ENCODE assay signal across 1 cellular context in genomic region chr17:82424001-82424862, GRCh38.
TF ChIP-seq lines count a peak whose summit lies in the region.

No MANE protein-coding gene starts in this region.

TF ChIP-seq in HepG2, 621 proteins besides CTCF, POLR2A, EP300 and RAD21 (continues in another document):
- TF ChIP-seq, protein P1, sequence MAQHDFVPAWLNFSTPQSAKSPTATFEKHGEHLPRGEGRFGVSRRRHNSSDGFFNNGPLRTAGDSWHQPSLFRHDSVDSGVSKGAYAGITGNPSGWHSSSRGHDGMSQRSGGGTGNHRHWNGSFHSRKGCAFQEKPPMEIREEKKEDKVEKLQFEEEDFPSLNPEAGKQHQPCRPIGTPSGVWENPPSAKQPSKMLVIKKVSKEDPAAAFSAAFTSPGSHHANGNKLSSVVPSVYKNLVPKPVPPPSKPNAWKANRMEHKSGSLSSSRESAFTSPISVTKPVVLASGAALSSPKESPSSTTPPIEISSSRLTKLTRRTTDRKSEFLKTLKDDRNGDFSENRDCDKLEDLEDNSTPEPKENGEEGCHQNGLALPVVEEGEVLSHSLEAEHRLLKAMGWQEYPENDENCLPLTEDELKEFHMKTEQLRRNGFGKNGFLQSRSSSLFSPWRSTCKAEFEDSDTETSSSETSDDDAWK (CRISPR knock-in tag; IDR thresholded peaks at IDR 0.05), result no peak
- TF ChIP-seq HMGA1 (CRISPR knock-in tag; conservative IDR thresholded peaks at IDR 0.05) (no peak), TFAP4 (IDR thresholded peaks at IDR 0.05; ENCODE audit: borderline replicate concordance, low read depth) (no peak), CSRNP1 (CRISPR knock-in tag; IDR thresholded peaks at IDR 0.05) (0 out of 2 replicates have a peak, but pooled peaks have one; percentile 40), TOPORS (CRISPR knock-in tag; IDR thresholded peaks at IDR 0.05) (no peak), NFATC3 (CRISPR knock-in tag; IDR thresholded peaks at IDR 0.05) (peak; percentile 48; the same call in 1 of the 2 replicates), ZBTB44 (CRISPR knock-in tag; IDR thresholded peaks at IDR 0.05) (no peak), KAT7 (CRISPR knock-in tag; IDR thresholded peaks at IDR 0.05; ENCODE audit: borderline replicate concordance) (no peak), CREB1 (IDR thresholded peaks at IDR 0.05) (no peak), CREB1 (CRISPR knock-in tag; IDR thresholded peaks at IDR 0.05) (no peak), THAP7 (CRISPR knock-in tag; IDR thresholded peaks at IDR 0.05) (no peak), PATZ1 (CRISPR knock-in tag; IDR thresholded peaks at IDR 0.05) (no peak), KDM3A (CRISPR knock-in tag; IDR thresholded peaks at IDR 0.05; ENCODE audit: low read depth) (no peak), REPIN1 (CRISPR knock-in tag; IDR thresholded peaks at IDR 0.05; ENCODE audit: borderline replicate concordance, low read depth) (peak; percentile 41; the same call in 1 of the 2 replicates), ZNF274 (CRISPR knock-in tag; IDR thresholded peaks at IDR 0.05) (0 out of 2 replicates have a peak, but pooled peaks have one; percentile 60), SAP130 (CRISPR knock-in tag; IDR thresholded peaks at IDR 0.05; ENCODE audit: low read depth) (no peak), ZNF34 (CRISPR knock-in tag; IDR thresholded peaks at IDR 0.05; ENCODE audit: borderline replicate concordance) (no peak), ZNF24 (IDR thresholded peaks at IDR 0.05) (no peak), ZNF687 (CRISPR knock-in tag; IDR thresholded peaks at IDR 0.05) (peak; percentile 38), HES4 (CRISPR knock-in tag; IDR thresholded peaks at IDR 0.05; ENCODE audit: borderline replicate concordance) (no peak), ZNF883 (CRISPR knock-in tag; IDR thresholded peaks at IDR 0.05; ENCODE audit: not compliant biosample characterization) (peak; percentile 77), RXRA (CRISPR knock-in tag; IDR thresholded peaks at IDR 0.05) (no peak), SKIL (CRISPR knock-in tag; IDR thresholded peaks at IDR 0.05; ENCODE audit: borderline replicate concordance) (peak; percentile 26; the same call in 1 of the 2 replicates), MXD3 (CRISPR knock-in tag; IDR thresholded peaks at IDR 0.05) (0 out of 2 replicates have a peak, but pooled peaks have one; percentile 57), SRSF1 (optimal IDR thresholded peaks at IDR 0.05; ENCODE audit: low read depth, low read length) (peak; percentile 47), ZNF547 (CRISPR knock-in tag; IDR thresholded peaks at IDR 0.05) (peak; percentile 38; the same call in 1 of the 2 replicates)
- TF ChIP-seq, protein P2, sequence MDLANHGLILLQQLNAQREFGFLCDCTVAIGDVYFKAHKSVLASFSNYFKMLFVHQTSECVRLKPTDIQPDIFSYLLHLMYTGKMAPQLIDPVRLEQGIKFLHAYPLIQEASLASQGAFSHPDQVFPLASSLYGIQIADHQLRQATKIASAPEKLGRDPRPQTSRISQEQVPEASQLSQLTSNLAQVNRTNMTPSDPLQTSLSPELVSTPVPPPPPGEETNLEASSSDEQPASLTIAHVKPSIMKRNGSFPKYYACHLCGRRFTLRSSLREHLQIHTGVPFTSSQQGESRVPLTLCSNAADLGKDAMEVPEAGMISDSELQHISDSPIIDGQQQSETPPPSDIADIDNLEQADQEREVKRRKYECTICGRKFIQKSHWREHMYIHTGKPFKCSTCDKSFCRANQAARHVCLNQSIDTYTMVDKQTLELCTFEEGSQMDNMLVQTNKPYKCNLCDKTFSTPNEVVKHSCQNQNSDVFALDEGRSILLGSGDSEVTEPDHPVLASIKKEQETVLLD (CRISPR knock-in tag; IDR thresholded peaks at IDR 0.05; ENCODE audit: low read depth), result peak; percentile 40; the same call in 1 of the 2 replicates
- TF ChIP-seq, protein P3, sequence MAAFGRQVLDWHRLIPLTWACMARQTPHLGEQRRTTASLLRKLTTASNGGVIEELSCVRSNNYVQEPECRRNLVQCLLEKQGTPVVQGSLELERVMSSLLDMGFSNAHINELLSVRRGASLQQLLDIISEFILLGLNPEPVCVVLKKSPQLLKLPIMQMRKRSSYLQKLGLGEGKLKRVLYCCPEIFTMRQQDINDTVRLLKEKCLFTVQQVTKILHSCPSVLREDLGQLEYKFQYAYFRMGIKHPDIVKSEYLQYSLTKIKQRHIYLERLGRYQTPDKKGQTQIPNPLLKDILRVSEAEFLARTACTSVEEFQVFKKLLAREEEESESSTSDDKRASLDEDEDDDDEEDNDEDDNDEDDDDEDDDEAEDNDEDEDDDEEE (CRISPR knock-in tag; IDR thresholded peaks at IDR 0.05), result no peak
- TF ChIP-seq, protein P4, sequence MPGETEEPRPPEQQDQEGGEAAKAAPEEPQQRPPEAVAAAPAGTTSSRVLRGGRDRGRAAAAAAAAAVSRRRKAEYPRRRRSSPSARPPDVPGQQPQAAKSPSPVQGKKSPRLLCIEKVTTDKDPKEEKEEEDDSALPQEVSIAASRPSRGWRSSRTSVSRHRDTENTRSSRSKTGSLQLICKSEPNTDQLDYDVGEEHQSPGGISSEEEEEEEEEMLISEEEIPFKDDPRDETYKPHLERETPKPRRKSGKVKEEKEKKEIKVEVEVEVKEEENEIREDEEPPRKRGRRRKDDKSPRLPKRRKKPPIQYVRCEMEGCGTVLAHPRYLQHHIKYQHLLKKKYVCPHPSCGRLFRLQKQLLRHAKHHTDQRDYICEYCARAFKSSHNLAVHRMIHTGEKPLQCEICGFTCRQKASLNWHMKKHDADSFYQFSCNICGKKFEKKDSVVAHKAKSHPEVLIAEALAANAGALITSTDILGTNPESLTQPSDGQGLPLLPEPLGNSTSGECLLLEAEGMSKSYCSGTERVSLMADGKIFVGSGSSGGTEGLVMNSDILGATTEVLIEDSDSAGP (CRISPR knock-in tag; IDR thresholded peaks at IDR 0.05; ENCODE audit: borderline replicate concordance), result 0 out of 2 replicates have a peak, but pooled peaks have one; percentile 34
